In the genomic region with DNA sequence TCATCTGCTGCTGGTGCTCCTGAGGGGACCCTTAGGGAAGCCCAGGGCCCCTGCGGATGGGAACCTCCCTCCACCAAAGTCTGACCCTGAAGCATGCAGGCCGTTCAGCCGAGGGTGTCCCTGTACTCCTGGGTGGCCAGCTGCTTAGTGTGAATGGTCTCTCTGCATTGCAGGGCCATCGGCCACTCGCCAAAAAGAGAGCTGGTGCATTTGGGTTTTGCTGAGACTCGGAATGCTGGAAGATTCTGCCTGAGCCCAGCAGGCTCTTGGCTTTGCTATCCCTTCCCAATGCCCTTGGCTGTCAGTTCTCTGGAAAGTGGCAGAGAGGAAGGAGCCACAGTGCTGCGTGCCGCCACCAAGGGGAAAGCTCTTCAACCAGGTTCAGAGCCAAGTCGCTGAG, we compare ENCODE assay signal across 1 cellular context.
TF ChIP-seq lines count a peak whose summit lies in the region.

No MANE protein-coding gene starts in this region.

TF ChIP-seq in HepG2, 621 proteins besides CTCF, POLR2A, EP300 and RAD21:
- 0 out of 2 replicates have a peak, but pooled peaks have one; percentile 30 for TF ChIP-seq ZNF891 (CRISPR knock-in tag; IDR thresholded peaks at IDR 0.05)
- TF ChIP-seq, protein P1, sequence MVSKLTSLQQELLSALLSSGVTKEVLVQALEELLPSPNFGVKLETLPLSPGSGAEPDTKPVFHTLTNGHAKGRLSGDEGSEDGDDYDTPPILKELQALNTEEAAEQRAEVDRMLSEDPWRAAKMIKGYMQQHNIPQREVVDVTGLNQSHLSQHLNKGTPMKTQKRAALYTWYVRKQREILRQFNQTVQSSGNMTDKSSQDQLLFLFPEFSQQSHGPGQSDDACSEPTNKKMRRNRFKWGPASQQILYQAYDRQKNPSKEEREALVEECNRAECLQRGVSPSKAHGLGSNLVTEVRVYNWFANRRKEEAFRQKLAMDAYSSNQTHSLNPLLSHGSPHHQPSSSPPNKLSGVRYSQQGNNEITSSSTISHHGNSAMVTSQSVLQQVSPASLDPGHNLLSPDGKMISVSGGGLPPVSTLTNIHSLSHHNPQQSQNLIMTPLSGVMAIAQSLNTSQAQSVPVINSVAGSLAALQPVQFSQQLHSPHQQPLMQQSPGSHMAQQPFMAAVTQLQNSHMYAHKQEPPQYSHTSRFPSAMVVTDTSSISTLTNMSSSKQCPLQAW (CRISPR knock-in tag; IDR thresholded peaks at IDR 0.05), result no peak
